Comparison of ENCODE assay signal across 8 cellular contexts in genomic region chr3:57755368-57756021, GRCh38. TPM values are rescaled to one million over a fixed set of nuclear protein-coding genes. Genes with fewer than 3 reads are reported as not detected.
DNase-seq lines count a peak whose midpoint lies in the region; ATAC-seq and TF ChIP-seq lines count a peak whose summit lies in the region.

No MANE protein-coding gene starts in this region.

- H3K27ac Mint-ChIP-seq in progenitor cell of endocrine pancreas = peak overlapping the region; percentile 97

- peaks cover 4% of the 10 kb centered on the region for H3K36me3 Mint-ChIP-seq in progenitor cell of endocrine pancreas (ENCODE audit: insufficient read depth)

- intact Hi-C loops in Right ventricle myocardium superior (cut with DNase I) = loop anchor here (5.0 kb wide), 2 partner anchors 63 to 158 kb away; partner anchors contain the start of genes ARF4 and DENND6A

- H3K27ac ChIP-seq in C4-2B = peak overlapping the region; percentile 96

- H3K27me3 Mint-ChIP-seq in progenitor cell of endocrine pancreas = no peaks in the 10 kb centered on the region

- TF ChIP-seq CTCF in C4-2B (conservative IDR thresholded peaks at IDR 0.05) (no peak), progenitor cell of endocrine pancreas (IDR thresholded peaks at IDR 0.05; ENCODE audit: unreplicated experiment) (peak; percentile 39)

- peaks cover 23% of the 10 kb centered on the region for H3K4me1 Mint-ChIP-seq in progenitor cell of endocrine pancreas (ENCODE audit: low read depth)

- DNase-seq in NCI-H69 (lab: John Stamatoyannopoulos, UW) = peak; percentile 79
- peak; percentile 52 for DNase-seq in activated naive CD4-positive, alpha-beta T cell treated with anti-CD3 and anti-CD28 coated beads, Interleukin-2, amount 50 U/mL, for 16 hours
- peak; percentile 55 for DNase-seq in Right ventricle myocardium superior
- DNase-seq in progenitor cell of endocrine pancreas (ENCODE audit: low spot score, unreplicated experiment) = peak; percentile 12
- no peak for DNase-seq in islet precursor cell

- H3K9me3 Mint-ChIP-seq in progenitor cell of endocrine pancreas (ENCODE audit: low read depth) = no peaks in the 10 kb centered on the region

- peak; percentile 27 for ATAC-seq in GM18519 (IDR thresholded peaks at IDR 0.05; ENCODE audit: low FRiP score, unreplicated experiment)
- ATAC-seq in HG03039 (IDR thresholded peaks at IDR 0.05; ENCODE audit: unreplicated experiment) = peak; percentile 41
- peak; percentile 74 for ATAC-seq in Right ventricle myocardium superior (ENCODE audit: poor library complexity)

- peak overlapping the region; percentile 94 for H3K4me3 Mint-ChIP-seq in progenitor cell of endocrine pancreas (ENCODE audit: low read depth)

RNA-seq across cellular contexts. Expression of gene SLMAP, which starts 0.6 kb away (rescaled TPM):
- total RNA-seq in Right ventricle myocardium superior (274 TPM), progenitor cell of endocrine pancreas (64.7 and 65.8 TPM in 2 replicates)
